Comparison of ENCODE assay signal across 8 cellular contexts in the genomic region with DNA sequence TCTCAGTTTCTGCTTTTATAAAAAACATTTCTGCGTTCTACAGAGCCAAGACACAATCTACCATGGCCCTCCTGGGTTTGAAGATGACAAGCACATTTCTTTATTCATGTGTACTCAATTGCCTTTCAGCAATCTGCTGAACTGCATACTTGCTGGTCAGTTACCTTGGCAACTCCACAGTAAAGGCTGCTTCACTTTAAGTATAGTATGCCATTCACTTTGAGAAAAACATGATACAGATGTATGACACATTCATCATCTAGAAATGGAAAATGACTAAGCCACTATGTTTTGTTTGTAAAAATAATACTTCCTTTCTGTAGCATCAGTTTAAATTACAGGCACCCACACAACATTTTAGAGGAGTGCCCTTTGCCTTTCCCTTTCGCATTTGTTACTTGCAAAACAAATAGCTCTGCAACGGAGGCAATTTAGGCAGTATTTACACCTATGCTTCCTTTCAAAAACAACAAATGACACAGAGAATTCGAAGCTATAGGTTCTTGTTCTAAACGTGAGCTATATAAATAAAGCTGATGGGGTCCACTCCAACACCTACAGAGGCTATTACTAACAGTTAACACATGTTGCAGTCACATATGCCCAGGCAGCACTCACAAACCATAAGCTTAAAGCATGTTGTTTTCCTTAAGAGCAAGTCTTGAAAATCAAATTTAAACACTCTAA. TPM values are rescaled to one million over a fixed set of nuclear protein-coding genes. Genes with fewer than 3 reads are reported as not detected.
DNase-seq lines count a peak whose midpoint lies in the region; ATAC-seq and TF ChIP-seq lines count a peak whose summit lies in the region.

No MANE protein-coding gene starts in this region.

- no peaks in the 10 kb centered on the region for H3K36me3 Mint-ChIP-seq in effector memory CD8-positive, alpha-beta T cell (ENCODE audit: insufficient read depth)

- 49 to 55% (median 53%) methylated on average over 5 of the region's 5 CpGs for WGBS in ovary, 3 donors

- no peaks in the 10 kb centered on the region for H3K9me3 Mint-ChIP-seq in effector memory CD8-positive, alpha-beta T cell

- H3K36me3 ChIP-seq in ovary, result no peaks in the 10 kb centered on the region

- DNase-seq in AG08396 (ENCODE audit: low spot score) (peak; percentile 32), NCI-H2227 treated with DMSO at 0.1 percent for 48 hours (lab: John Stamatoyannopoulos, UW) (peak; percentile 82), fibroblast of peridontal ligament (ENCODE audit: extremely low read depth) (peak; percentile 97), ovary (no peak)
- DNase-seq in activated CD4-positive, alpha-beta T cell treated with anti-CD3 and anti-CD28 coated beads, Interleukin-2, amount 50 U/mL, for 48 hours, result no peak
- no peak for DNase-seq in effector memory CD8-positive, alpha-beta T cell

- no peaks in the 10 kb centered on the region for H3K4me1 Mint-ChIP-seq in effector memory CD8-positive, alpha-beta T cell (ENCODE audit: low read depth in 2 of 2)

- H3K9me3 ChIP-seq in ovary, result no peaks in the 10 kb centered on the region

- TF ChIP-seq EP300 in ovary (IDR thresholded peaks at IDR 0.05), result no peak

- H3K27me3 Mint-ChIP-seq in effector memory CD8-positive, alpha-beta T cell, result peaks cover 17 to 27% of the 10 kb centered on the region in 2 donors

- H3K27me3 ChIP-seq in ovary, result no peaks in the 10 kb centered on the region

- H3K4me1 ChIP-seq in ovary (ENCODE audit: insufficient read depth), result peaks cover 1% of the 10 kb centered on the region

- no peak for TF ChIP-seq CTCF in ovary (IDR thresholded peaks at IDR 0.05)

- TF ChIP-seq POLR2A in ovary (IDR thresholded peaks at IDR 0.05), result no peak

- intact Hi-C loops in ovary (cut with DNase I), result no loop called here

- H3K27ac Mint-ChIP-seq in effector memory CD8-positive, alpha-beta T cell, result no peak overlapping the region

- H3K4me3 ChIP-seq in ovary, result no peak overlapping the region

- ATAC-seq in GM21360 (IDR thresholded peaks at IDR 0.05; ENCODE audit: unreplicated experiment) (peak; percentile 67), HG03460 (IDR thresholded peaks at IDR 0.05; ENCODE audit: unreplicated experiment) (no peak)
- ATAC-seq in effector memory CD8-positive, alpha-beta T cell (replicated peaks), result no peak

- no peak overlapping the region for H3K27ac ChIP-seq in ovary

- H3K4me3 Mint-ChIP-seq in effector memory CD8-positive, alpha-beta T cell, result no peak overlapping the region

RNA-seq across cellular contexts. Expression of a gene that starts 23.5 kb away (rescaled TPM):
- 100 to 1,000 TPM; 104 to 183 (median 114) TPM for total RNA-seq in ovary
- polyA plus RNA-seq in ovary, result 100 to 1,000 TPM; 147 to 157 TPM

Comparison
In these comparisons a context has a peak if more than half of its experiments do, and no peak if none do; other contexts are left out.
1. DNase-seq: peak in AG08396 (single experiment), NCI-H2227 treated with DMSO at 0.1 percent for 48 hours (single experiment) and fibroblast of peridontal ligament (single experiment); none in activated CD4-positive, alpha-beta T cell treated with anti-CD3 and anti-CD28 coated beads, Interleukin-2, amount 50 U/mL, for 48 hours (0 of 2), ovary (0 of 5) and effector memory CD8-positive, alpha-beta T cell (0 of 3).